28 cellular contexts compared by ENCODE assay signal in the genomic region with DNA sequence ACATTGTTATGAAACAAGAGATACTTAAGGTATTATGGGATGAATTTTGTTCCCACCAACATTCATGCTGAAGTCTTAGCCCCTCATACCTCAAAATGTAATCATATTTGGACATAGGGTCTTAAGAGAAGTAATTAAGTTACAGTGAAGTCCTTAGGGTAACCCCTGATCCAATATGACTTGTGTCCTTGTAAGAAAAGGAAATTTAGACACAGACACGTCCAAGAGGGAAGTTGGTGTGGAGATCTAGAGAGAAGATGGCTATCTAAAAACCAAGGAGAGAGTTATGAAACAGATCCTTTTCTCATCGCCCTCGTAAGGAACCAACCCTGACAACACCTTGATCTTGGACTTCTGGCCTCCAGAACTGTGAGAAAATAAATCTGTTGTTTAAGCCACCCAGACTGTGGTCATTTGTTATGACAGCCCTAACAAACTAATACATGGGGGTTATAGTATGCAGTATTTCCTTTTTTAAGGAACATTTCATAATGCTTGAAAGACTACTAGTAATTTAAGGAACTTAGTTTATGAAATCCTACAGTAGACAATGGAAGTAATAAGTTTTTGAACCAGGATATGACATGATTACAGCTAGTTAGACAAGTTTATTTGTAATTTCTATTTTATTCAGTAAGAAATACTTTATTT.
"Had no signal": no experiment of that assay in that cellular context is flagged by ENCODE, and none has a peak within 500 bp of the region (broad histone marks: within the 10 kb centered on the region; RNA-seq: fewer than 3 reads in every experiment).

No MANE protein-coding gene starts in this region.

- H3K4me3 Mint-ChIP-seq: dendritic cell treated with granulocyte-macrophage colony-stimulating factor and Interleukin-4, amounts not matched to agents 40 ng/mL and 50 ng/mL, for 4 days; endodermal cell; mesothelial cell of epicardium; naive B cell; nephron; neural progenitor cell; stimulated activated effector memory CD8-positive, alpha-beta T cell treated with anti-CD3 and anti-CD28 coated beads, Interleukin-12 subunit alpha, Interleukin-12 subunit beta, amount 100 ng/mL, for 72 hours had no signal

- DNase-seq: effector CD8-positive, alpha-beta T cell; endodermal cell; foreskin fibroblast; gastrocnemius medialis; head of caudate nucleus; left ventricle myocardium superior; mesenchymal stem cell; mucosa of descending colon; naive B cell; nucleus accumbens; stimulated activated CD4-positive, alpha-beta T cell treated with anti-CD3 and anti-CD28 coated beads, Interleukin-12 subunit alpha, Interleukin-12 subunit beta, amount 100 ng/mL, for 4 hours; stimulated activated CD4-positive, alpha-beta T cell treated with anti-CD3 and anti-CD28 coated beads, Interleukin-1b, Interleukin-23, amount 100 ng/mL, for 48 hours; stimulated activated CD4-positive, alpha-beta T cell treated with anti-CD3 and anti-CD28 coated beads, Interleukin-4, amount 100 ng/mL, for 1 hour; stimulated activated naive CD4-positive, alpha-beta T cell treated with Interleukin-2 at 50 U/mL for 16 hours; stomach; thyroid gland; trophoblast cell had no signal

- H3K27ac Mint-ChIP-seq: dendritic cell treated with granulocyte-macrophage colony-stimulating factor and Interleukin-4, amounts not matched to agents 40 ng/mL and 50 ng/mL, for 4 days; endodermal cell; mesothelial cell of epicardium; naive B cell; nephron; neural progenitor cell; stimulated activated effector memory CD8-positive, alpha-beta T cell treated with anti-CD3 and anti-CD28 coated beads, Interleukin-12 subunit alpha, Interleukin-12 subunit beta, amount 100 ng/mL, for 72 hours had no signal

- H3K4me1 ChIP-seq: gastrocnemius medialis, neural progenitor cell, prostate gland, right atrium auricular region, stomach, thyroid gland had no signal

- H3K9me3 Mint-ChIP-seq: endodermal cell, neural progenitor cell had no signal

- H3K9me3 ChIP-seq: gastrocnemius medialis, prostate gland, thyroid gland had no signal

- H3K4me1 Mint-ChIP-seq: endodermal cell; mesothelial cell of epicardium; naive B cell; nephron; stimulated activated effector memory CD8-positive, alpha-beta T cell treated with anti-CD3 and anti-CD28 coated beads, Interleukin-12 subunit alpha, Interleukin-12 subunit beta, amount 100 ng/mL, for 72 hours had no signal

- H3K4me3 ChIP-seq: gastrocnemius medialis, mucosa of descending colon, neural progenitor cell, prostate gland, right atrium auricular region, smooth muscle cell, stomach, thyroid gland had no signal

- H3K27ac ChIP-seq: epithelial cell of prostate, gastrocnemius medialis, neural progenitor cell, prostate gland, right atrium auricular region, stomach, thyroid gland had no signal

- H3K27me3 Mint-ChIP-seq: dendritic cell treated with granulocyte-macrophage colony-stimulating factor and Interleukin-4, amounts not matched to agents 40 ng/mL and 50 ng/mL, for 4 days; naive B cell had no signal

- H3K27me3 ChIP-seq: gastrocnemius medialis, neural progenitor cell, right atrium auricular region, stomach, thyroid gland had no signal

- ATAC-seq: esophagus mucosa; gastrocnemius medialis; left ventricle myocardium superior; mucosa of descending colon; sciatic nerve; stimulated activated effector memory CD8-positive, alpha-beta T cell treated with anti-CD3 and anti-CD28 coated beads, Interleukin-12 subunit alpha, Interleukin-12 subunit beta, amount 100 ng/mL, for 72 hours had no signal

- H3K36me3 ChIP-seq: gastrocnemius medialis, neural progenitor cell, prostate gland, right atrium auricular region, stomach, thyroid gland had no signal

- H3K36me3 Mint-ChIP-seq: mesothelial cell of epicardium; naive B cell; neural progenitor cell; stimulated activated effector memory CD8-positive, alpha-beta T cell treated with anti-CD3 and anti-CD28 coated beads, Interleukin-12 subunit alpha, Interleukin-12 subunit beta, amount 100 ng/mL, for 72 hours had no signal
